8 cellular contexts compared by ENCODE assay signal in the genomic region with DNA sequence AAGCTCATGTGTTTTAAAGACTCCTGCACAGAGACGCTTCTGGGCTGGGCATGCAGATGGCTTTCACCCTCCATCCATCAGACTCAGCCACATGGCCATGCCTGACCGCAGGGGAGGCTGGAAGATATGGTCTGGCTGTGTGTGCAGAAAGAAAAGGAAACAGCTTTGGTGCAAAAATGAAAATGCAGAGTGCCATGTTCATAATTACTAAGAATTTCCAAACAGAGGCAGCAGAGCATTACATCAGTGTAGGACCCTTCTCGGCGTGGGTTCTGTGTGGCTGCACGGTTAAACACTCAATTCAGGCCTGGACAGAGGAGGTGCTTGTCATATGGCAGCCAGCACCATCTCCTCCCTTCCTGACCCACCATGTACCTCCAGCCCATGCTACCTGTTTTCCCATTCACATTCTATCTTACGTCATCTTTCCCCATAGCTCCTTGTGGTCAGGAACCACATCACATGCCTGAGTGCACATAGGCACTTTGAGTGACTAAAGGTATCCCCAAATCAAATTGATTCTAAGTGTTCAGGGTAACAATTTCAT.
DNase-seq lines count a peak whose midpoint lies in the region; ATAC-seq, FAIRE-seq and TF ChIP-seq lines count a peak whose summit lies in the region.

No MANE protein-coding gene starts in this region.

- H3K9me3 ChIP-seq in effector memory CD4-positive, alpha-beta T cell (ENCODE audit: control insufficient read depth, low read length) = no peaks in the 10 kb centered on the region
- H3K9me3 ChIP-seq in body of pancreas (no peaks in the 10 kb centered on the region), gastroesophageal sphincter (no peaks in the 10 kb centered on the region)

- H3K27ac ChIP-seq in effector memory CD4-positive, alpha-beta T cell (ENCODE audit: insufficient read depth, low read length, poor library complexity, severe bottlenecking) = peak overlapping the region; percentile 35
- H3K27ac ChIP-seq in body of pancreas (no peak overlapping the region), gastroesophageal sphincter (no peak overlapping the region)

- peaks cover 48% of the 10 kb centered on the region for H3K4me1 ChIP-seq in effector memory CD4-positive, alpha-beta T cell (ENCODE audit: control insufficient read depth, insufficient read depth, low read length, poor library complexity, severe bottlenecking)
- H3K4me1 ChIP-seq in body of pancreas (peaks cover 27% of the 10 kb centered on the region), gastroesophageal sphincter (peaks cover 0 to 7% (median 0%) of the 10 kb centered on the region in 3 donors)

- no peaks in the 10 kb centered on the region for H3K36me3 ChIP-seq in effector memory CD4-positive, alpha-beta T cell (ENCODE audit: control insufficient read depth, insufficient read depth, low read length)
- H3K36me3 ChIP-seq in body of pancreas (replicated peaks in 1 of 2; ENCODE audit: insufficient read depth in 1 of 2, low read depth in 2 of 2) = no peaks in the 10 kb centered on the region
- H3K36me3 ChIP-seq in gastroesophageal sphincter = no peaks in the 10 kb centered on the region

- TF ChIP-seq POLR2A in body of pancreas (IDR thresholded peaks at IDR 0.05) (no peak), gastroesophageal sphincter (IDR thresholded peaks at IDR 0.05) (no peak)

- H3K4me3 ChIP-seq in effector memory CD4-positive, alpha-beta T cell (ENCODE audit: insufficient read depth, low read depth, low read length, poor library complexity, severe bottlenecking) = no peak overlapping the region
- no peak overlapping the region for H3K4me3 ChIP-seq in body of pancreas
- H3K4me3 ChIP-seq in gastroesophageal sphincter = no peak overlapping the region

- DNase-seq in GM18507 (ENCODE audit: extremely low spot score, insufficient read length, low read depth) (no peak), M059J (ENCODE audit: low read depth) (peak; percentile 12), NCI-H2171 (lab: John Stamatoyannopoulos, UW) (no peak), DMS 273 (lab: John Stamatoyannopoulos, UW; ENCODE audit: unreplicated experiment) (no peak), body of pancreas (no peak)
- DNase-seq in effector memory CD4-positive, alpha-beta T cell = peak in 1 of 3 donors; percentile 31

- peak; percentile 88 for FAIRE-seq in GM18507 (lab: Jason Lieb, UNC)

- TF ChIP-seq CTCF in body of pancreas (IDR thresholded peaks at IDR 0.05) (no peak), gastroesophageal sphincter (IDR thresholded peaks at IDR 0.05) (no peak)

- no peak for TF ChIP-seq EP300 in gastroesophageal sphincter (IDR thresholded peaks at IDR 0.05)

- intact Hi-C loops in body of pancreas (cut with DNase I) = no loop called here

- 81 to 83% methylated on average over 6 of the region's 6 CpGs for WGBS in body of pancreas, 2 donors
- WGBS in gastroesophageal sphincter (ENCODE audit: low coverage in 1 of 2), 2 donors = 70 to 87% methylated on average over 3 to 6 of the region's 6 CpGs

- ATAC-seq in GM21619 (IDR thresholded peaks at IDR 0.05; ENCODE audit: unreplicated experiment) (peak; percentile 45), body of pancreas (no peak), gastroesophageal sphincter (no peak)

- H3K27me3 ChIP-seq in effector memory CD4-positive, alpha-beta T cell (replicated peaks; ENCODE audit: control insufficient read depth, insufficient read depth, low read length, poor library complexity, severe bottlenecking) = no peaks in the 10 kb centered on the region
- H3K27me3 ChIP-seq in body of pancreas (no peaks in the 10 kb centered on the region), gastroesophageal sphincter (no peaks in the 10 kb centered on the region)
